Comparison of ENCODE assay signal across 35 cellular contexts in the genomic region with DNA sequence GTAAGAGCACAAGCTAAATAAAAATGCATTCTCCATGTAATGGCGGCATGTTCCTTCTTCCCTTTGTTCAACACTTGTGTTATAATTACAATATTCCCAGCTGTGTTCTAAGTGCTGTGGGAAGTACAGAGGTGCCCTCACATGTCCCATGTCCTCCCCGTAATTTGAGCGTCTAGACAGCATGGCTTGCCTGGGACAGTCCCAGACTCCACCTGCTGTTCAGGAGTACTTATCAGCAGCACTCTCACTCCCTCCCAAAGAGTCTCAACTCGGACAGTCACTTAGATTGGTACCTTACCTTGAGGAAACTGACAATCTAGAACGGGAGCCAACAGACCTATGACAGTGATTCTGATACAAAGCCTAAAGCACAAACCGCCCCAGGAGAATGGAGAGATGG.
"Had no signal": no experiment of that assay in that cellular context is flagged by ENCODE, and none has a peak within 500 bp of the region (broad histone marks: within the 10 kb centered on the region; RNA-seq: fewer than 3 reads in every experiment).

No MANE protein-coding gene starts in this region.

- H3K4me1 ChIP-seq: esophagus squamous epithelium, gastroesophageal sphincter, heart right ventricle had no signal

- H3K9me3 ChIP-seq: esophagus squamous epithelium had no signal

- H3K4me1 Mint-ChIP-seq: activated B cell treated with CpG ODN at 0.5 μM for 24 hours; activated T-helper 17 cell treated with anti-CD3 and anti-CD28 coated beads, Interleukin-2, amount 50 U/mL, for 72 hours; central memory CD8-positive, alpha-beta T cell; T-helper 17 cell had no signal

- FAIRE-seq: astrocyte, bronchial epithelial cell, endothelial cell of umbilical vein had no signal

- ATAC-seq: activated CD4-positive, CD25-positive, alpha-beta regulatory T cell treated with anti-CD3 and anti-CD28 coated beads, Interleukin-2, amount 50 U/mL, for 24 hours; activated CD8-positive, alpha-beta T cell treated with anti-CD3 and anti-CD28 coated beads for 36 hours; activated T-cell treated with anti-CD3 and anti-CD28 coated beads, Interleukin-2, amount 50 U/mL, for 4 hours; activated T-helper 17 cell treated with anti-CD3 and anti-CD28 coated beads, Interleukin-2, amount 50 U/mL, for 72 hours; effector memory CD8-positive, alpha-beta T cell; gastroesophageal sphincter; heart right ventricle; T-helper 17 cell had no signal

- H3K27ac Mint-ChIP-seq: activated B cell treated with CpG ODN at 0.5 μM for 24 hours; activated CD8-positive, alpha-beta T cell treated with anti-CD3 and anti-CD28 coated beads for 36 hours; activated naive CD8-positive, alpha-beta T cell; activated T-helper 17 cell treated with anti-CD3 and anti-CD28 coated beads, Interleukin-2, amount 50 U/mL, for 72 hours; dendritic cell treated with granulocyte-macrophage colony-stimulating factor and Interleukin-4, amounts not matched to agents 40 ng/mL and 50 ng/mL, for 4 days; effector memory CD8-positive, alpha-beta T cell; T-helper 17 cell; T-helper 2 cell treated with Interferon-gamma antibody and Interleukin-4, amounts not matched to agents 5 μg/mL and 100 μg/mL, for 36 hours had no signal

- H3K36me3 ChIP-seq: brain microvascular endothelial cell, esophagus squamous epithelium, gastroesophageal sphincter, heart right ventricle, WERI-Rb-1 had no signal

- H3K9me3 Mint-ChIP-seq: activated B cell treated with CpG ODN at 0.5 μM for 24 hours; activated CD8-positive, alpha-beta T cell treated with anti-CD3 and anti-CD28 coated beads for 36 hours; activated T-cell treated with anti-CD3 and anti-CD28 coated beads, Interleukin-2, amount 50 U/mL, for 4 hours; activated T-helper 17 cell treated with anti-CD3 and anti-CD28 coated beads, Interleukin-2, amount 50 U/mL, for 72 hours; central memory CD8-positive, alpha-beta T cell; dendritic cell treated with granulocyte-macrophage colony-stimulating factor and Interleukin-4, amounts not matched to agents 40 ng/mL and 50 ng/mL, for 4 days; T-helper 2 cell treated with Interferon-gamma antibody and Interleukin-4, amounts not matched to agents 5 μg/mL and 100 μg/mL, for 36 hours had no signal

- DNase-seq: activated B cell treated with CpG ODN at 0.5 μM for 24 hours; activated CD4-positive, alpha-beta T cell treated with anti-CD3 and anti-CD28 coated beads for 48 hours; activated CD4-positive, alpha-beta T cell treated with anti-CD3 and anti-CD28 coated beads, Interleukin-2, amount 50 U/mL, for 1 hour; activated CD4-positive, alpha-beta T cell treated with anti-CD3 and anti-CD28 coated beads, Interleukin-2, amount 50 U/mL, for 48 hours; activated CD8-positive, alpha-beta memory T cell treated with anti-CD3 and anti-CD28 coated beads for 24 hours; activated CD8-positive, alpha-beta T cell treated with anti-CD3 and anti-CD28 coated beads for 36 hours; activated effector memory CD4-positive, alpha-beta T cell treated with Interleukin-2 at 50 U/mL for 16 hours; activated gamma-delta T cell treated with Interleukin-2 at 50 U/mL for 16 hours; activated naive CD4-positive, alpha-beta T cell treated with anti-CD3 and anti-CD28 coated beads, Interleukin-2, amount 50 U/mL, for 16 hours; activated naive CD4-positive, alpha-beta T cell treated with Interleukin-2 at 50 U/mL for 16 hours; activated T-cell treated with anti-CD3 and anti-CD28 coated beads, Interleukin-2, amount 50 U/mL, for 4 hours; amniotic stem cell; anterior cingulate cortex; brain microvascular endothelial cell; dorsolateral prefrontal cortex; effector CD4-positive, alpha-beta T cell; effector memory CD8-positive, alpha-beta T cell; esophagus squamous epithelium; foreskin melanocyte; heart right ventricle; T-helper 17 cell; T1000; WERI-Rb-1 had no signal

- H3K27me3 Mint-ChIP-seq: dendritic cell treated with granulocyte-macrophage colony-stimulating factor and Interleukin-4, amounts not matched to agents 40 ng/mL and 50 ng/mL, for 4 days had no signal

- H3K4me3 ChIP-seq: coronary artery, dorsolateral prefrontal cortex, esophagus squamous epithelium, gastroesophageal sphincter, heart right ventricle had no signal

- H3K27me3 ChIP-seq: brain microvascular endothelial cell had no signal

- H3K36me3 Mint-ChIP-seq: activated naive CD8-positive, alpha-beta T cell had no signal

- H3K27ac ChIP-seq: brain microvascular endothelial cell, coronary artery, dorsolateral prefrontal cortex, epithelial cell of prostate, esophagus squamous epithelium, gastroesophageal sphincter, heart right ventricle, WERI-Rb-1 had no signal

- H3K4me3 Mint-ChIP-seq: activated B cell treated with CpG ODN at 0.5 μM for 24 hours; activated CD8-positive, alpha-beta T cell treated with anti-CD3 and anti-CD28 coated beads for 36 hours; activated naive CD8-positive, alpha-beta T cell; activated T-cell treated with anti-CD3 and anti-CD28 coated beads, Interleukin-2, amount 50 U/mL, for 4 hours; activated T-helper 17 cell treated with anti-CD3 and anti-CD28 coated beads, Interleukin-2, amount 50 U/mL, for 72 hours; central memory CD8-positive, alpha-beta T cell; dendritic cell treated with granulocyte-macrophage colony-stimulating factor and Interleukin-4, amounts not matched to agents 40 ng/mL and 50 ng/mL, for 4 days; effector memory CD8-positive, alpha-beta T cell; T-helper 17 cell; T-helper 2 cell treated with Interferon-gamma antibody and Interleukin-4, amounts not matched to agents 5 μg/mL and 100 μg/mL, for 36 hours had no signal
